In genomic region chr6:138824482-138825134, GRCh38 we compare ENCODE assay signal across 1 cellular context.
TF ChIP-seq lines count a peak whose summit lies in the region.

No MANE protein-coding gene starts in this region.

TF ChIP-seq in SK-N-SH treated with all-trans-retinoic acid at 6 μM for 48 hours, 23 proteins besides CTCF, POLR2A, EP300 and RAD21 (continued from another document):
- no peak for TF ChIP-seq CREB5 (CRISPR knock-in tag; IDR thresholded peaks at IDR 0.05; ENCODE audit: low read depth)
- no peak for TF ChIP-seq BACH2 (CRISPR knock-in tag; IDR thresholded peaks at IDR 0.05; ENCODE audit: borderline replicate concordance)
- no peak for TF ChIP-seq OSR1 (CRISPR knock-in tag; IDR thresholded peaks at IDR 0.05)
- TF ChIP-seq GLIS3 (CRISPR knock-in tag; IDR thresholded peaks at IDR 0.05): no peak
- TF ChIP-seq ZFP30 (CRISPR knock-in tag; IDR thresholded peaks at IDR 0.05): no peak
- TF ChIP-seq CSDC2 (CRISPR knock-in tag; IDR thresholded peaks at IDR 0.05): no peak
- TF ChIP-seq PPARA (CRISPR knock-in tag; IDR thresholded peaks at IDR 0.05; ENCODE audit: borderline replicate concordance): no peak
- no peak for TF ChIP-seq ISL1 (CRISPR knock-in tag; IDR thresholded peaks at IDR 0.05)
- no peak for TF ChIP-seq CSRNP3 (CRISPR knock-in tag; IDR thresholded peaks at IDR 0.05)
- no peak for TF ChIP-seq ZNF8 (CRISPR knock-in tag; IDR thresholded peaks at IDR 0.05)
- no peak for TF ChIP-seq RARB (CRISPR knock-in tag; IDR thresholded peaks at IDR 0.05)
- TF ChIP-seq ESRRG (CRISPR knock-in tag; IDR thresholded peaks at IDR 0.05): no peak
- no peak for TF ChIP-seq ZNF70 (CRISPR knock-in tag; IDR thresholded peaks at IDR 0.05)
- TF ChIP-seq POU6F1 (CRISPR knock-in tag; IDR thresholded peaks at IDR 0.05; ENCODE audit: borderline replicate concordance, low read depth): no peak
- no peak for TF ChIP-seq SNAI2 (CRISPR knock-in tag; IDR thresholded peaks at IDR 0.05)
